Comparison of ENCODE assay signal across 32 cellular contexts in the genomic region with DNA sequence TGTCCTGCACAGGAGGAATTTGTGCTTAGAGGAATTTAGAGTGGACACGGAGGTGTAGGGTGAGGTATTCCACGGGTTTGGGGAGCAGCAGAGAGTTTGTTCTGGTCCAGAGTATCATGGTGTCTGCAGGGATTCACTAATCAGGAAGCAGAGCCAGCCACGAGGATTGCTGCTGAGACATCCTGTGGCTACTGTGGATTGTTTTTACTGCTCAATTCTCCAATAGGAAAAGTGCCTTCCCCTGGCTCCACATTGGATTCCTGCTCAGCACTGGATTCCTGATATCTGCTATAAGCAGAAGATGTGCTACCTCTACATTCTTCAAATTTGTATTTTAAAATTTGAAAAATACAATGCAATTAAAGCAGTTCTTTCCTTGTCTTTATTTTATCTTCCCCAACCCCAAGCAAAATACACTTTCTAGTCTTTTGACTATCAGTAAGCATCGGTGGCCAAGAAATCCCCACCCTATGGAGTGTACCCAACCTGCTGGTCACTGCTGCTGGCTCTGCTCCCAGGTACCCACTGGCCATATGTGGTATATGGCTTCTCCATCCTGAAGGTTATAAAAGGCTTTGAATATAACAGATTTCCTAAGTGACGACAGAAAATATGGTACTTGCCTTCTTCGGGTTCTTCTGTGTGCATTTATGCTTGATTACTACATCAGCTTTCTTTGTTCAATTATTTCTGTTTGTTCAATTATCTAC.
"Had no signal": no experiment of that assay in that cellular context is flagged by ENCODE, and none has a peak within 500 bp of the region (broad histone marks: within the 10 kb centered on the region; RNA-seq: fewer than 3 reads in every experiment).

No MANE protein-coding gene starts in this region.

- DNase-seq: Karpas-422, Kasumi-1, KG1, MG63, MM.1S, MV-4-11, NCI-H1048, NCI-H1092, NCI-H1092 treated with DMSO at 0.1 percent for 48 hours, NCI-H1105, NCI-H1105 treated with DMSO at 0.1 percent for 48 hours, NCI-H1417 treated with DMSO at 0.1 percent for 48 hours, NCI-H1436, NCI-H1436 treated with DMSO at 0.1 percent for 48 hours, NCI-H146, NCI-H1694, NCI-H1694 treated with DMSO at 0.1 percent for 48 hours, NCI-H187, NCI-H187 treated with DMSO at 0.1 percent for 48 hours, NCI-H1930, NCI-H2029, NCI-H2029 treated with DMSO at 0.1 percent for 48 hours, NCI-H2081, NCI-H2081 treated with DMSO at 0.1 percent for 48 hours, NCI-H2107, NCI-H2171, NCI-H2171 treated with DMSO at 0.1 percent for 48 hours, NCI-H2227 treated with DMSO at 0.1 percent for 48 hours, NCI-H226, NCI-H345, NCI-H446, NCI-H446 treated with DMSO at 0.1 percent for 48 hours had no signal
